In the genomic region with DNA sequence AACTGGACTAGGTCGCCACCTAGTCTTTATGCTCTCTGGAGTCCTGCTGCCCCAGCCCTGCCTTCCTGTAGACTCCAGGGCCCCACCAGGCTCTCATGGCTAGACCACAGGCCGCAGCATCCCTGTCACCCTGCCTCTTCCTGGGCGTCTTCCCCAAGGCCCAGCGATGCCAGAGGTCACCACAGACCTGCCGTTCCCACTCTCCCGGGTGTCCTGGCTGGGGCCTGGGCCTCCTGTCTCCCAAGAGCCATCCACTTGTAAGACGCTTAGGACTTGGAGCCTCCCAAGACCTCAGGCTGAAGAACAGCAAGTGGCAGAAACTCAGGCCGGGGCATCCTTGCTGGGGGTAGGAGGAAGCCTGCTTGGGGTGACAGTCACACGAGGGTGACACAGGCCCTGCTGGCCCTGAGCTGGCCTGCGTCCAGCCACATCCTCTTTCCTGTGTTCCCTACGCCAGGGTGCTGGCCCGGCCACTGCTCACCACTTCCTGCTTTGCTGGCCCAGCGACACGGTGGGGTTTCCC, we compare ENCODE assay signal across 1 cellular context.
TF ChIP-seq lines count a peak whose summit lies in the region.

No MANE protein-coding gene starts in this region.

TF ChIP-seq in K562, 482 proteins besides CTCF, POLR2A, EP300 and RAD21 (continued from another document):
- TF ChIP-seq, protein P1, sequence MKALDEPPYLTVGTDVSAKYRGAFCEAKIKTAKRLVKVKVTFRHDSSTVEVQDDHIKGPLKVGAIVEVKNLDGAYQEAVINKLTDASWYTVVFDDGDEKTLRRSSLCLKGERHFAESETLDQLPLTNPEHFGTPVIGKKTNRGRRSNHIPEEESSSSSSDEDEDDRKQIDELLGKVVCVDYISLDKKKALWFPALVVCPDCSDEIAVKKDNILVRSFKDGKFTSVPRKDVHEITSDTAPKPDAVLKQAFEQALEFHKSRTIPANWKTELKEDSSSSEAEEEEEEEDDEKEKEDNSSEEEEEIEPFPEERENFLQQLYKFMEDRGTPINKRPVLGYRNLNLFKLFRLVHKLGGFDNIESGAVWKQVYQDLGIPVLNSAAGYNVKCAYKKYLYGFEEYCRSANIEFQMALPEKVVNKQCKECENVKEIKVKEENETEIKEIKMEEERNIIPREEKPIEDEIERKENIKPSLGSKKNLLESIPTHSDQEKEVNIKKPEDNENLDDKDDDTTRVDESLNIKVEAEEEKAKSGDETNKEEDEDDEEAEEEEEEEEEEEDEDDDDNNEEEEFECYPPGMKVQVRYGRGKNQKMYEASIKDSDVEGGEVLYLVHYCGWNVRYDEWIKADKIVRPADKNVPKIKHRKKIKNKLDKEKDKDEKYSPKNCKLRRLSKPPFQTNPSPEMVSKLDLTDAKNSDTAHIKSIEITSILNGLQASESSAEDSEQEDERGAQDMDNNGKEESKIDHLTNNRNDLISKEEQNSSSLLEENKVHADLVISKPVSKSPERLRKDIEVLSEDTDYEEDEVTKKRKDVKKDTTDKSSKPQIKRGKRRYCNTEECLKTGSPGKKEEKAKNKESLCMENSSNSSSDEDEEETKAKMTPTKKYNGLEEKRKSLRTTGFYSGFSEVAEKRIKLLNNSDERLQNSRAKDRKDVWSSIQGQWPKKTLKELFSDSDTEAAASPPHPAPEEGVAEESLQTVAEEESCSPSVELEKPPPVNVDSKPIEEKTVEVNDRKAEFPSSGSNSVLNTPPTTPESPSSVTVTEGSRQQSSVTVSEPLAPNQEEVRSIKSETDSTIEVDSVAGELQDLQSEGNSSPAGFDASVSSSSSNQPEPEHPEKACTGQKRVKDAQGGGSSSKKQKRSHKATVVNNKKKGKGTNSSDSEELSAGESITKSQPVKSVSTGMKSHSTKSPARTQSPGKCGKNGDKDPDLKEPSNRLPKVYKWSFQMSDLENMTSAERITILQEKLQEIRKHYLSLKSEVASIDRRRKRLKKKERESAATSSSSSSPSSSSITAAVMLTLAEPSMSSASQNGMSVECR (CRISPR knock-in tag; IDR thresholded peaks at IDR 0.05): 0 out of 2 replicates have a peak, but pooled peaks have one; percentile 45
